In the genomic region with DNA sequence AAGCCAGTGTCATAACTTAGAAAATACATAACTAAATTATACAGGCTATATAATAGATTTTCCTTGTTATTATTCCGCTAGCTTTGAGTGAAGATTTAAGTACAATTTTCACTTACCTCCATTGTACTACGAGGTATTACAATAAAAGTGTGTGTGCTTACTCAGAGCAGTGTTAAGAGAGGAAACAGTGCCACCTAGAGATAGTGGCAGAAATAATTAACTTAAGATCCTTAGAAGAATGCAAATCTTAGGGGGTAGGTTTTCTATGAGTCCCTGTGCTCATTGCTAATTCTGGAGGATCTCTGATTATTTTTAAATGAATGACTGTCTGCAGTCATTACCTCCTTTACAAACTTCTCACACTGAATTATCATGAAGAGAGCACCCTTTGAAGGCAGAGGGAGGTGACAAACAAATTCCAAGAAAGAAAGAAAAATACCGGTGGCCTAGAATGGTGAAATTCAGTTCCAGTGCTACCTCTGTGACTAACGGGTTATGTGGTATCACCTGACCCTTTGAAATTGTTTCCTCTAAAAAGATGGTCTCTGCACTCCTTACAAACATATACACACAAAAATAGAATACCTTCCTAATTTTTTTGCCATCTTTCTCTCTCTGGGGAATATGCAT, we compare ENCODE assay signal across 8 cellular contexts.
A peak's percentile ranks its signal among the peaks of the same experiment; 100 is the strongest.
DNase-seq lines count a peak whose midpoint lies in the region; ATAC-seq and TF ChIP-seq lines count a peak whose summit lies in the region.

No MANE protein-coding gene starts in this region.

- peak; percentile 47 for DNase-seq in MCF 10A (ENCODE audit: unreplicated experiment)
- no peak for DNase-seq in breast epithelium (ENCODE audit: low spot score in 2 of 2)
- DNase-seq in OCI-LY7 (ENCODE audit: low spot score), result peak; percentile 32
- DNase-seq in foreskin melanocyte, result peak; percentile 24
- DNase-seq in NCI-H2196 (lab: John Stamatoyannopoulos, UW; ENCODE audit: unreplicated experiment), result no peak
- DNase-seq in mucosa of descending colon, result no peak
- no peak for DNase-seq in activated CD4-positive, alpha-beta T cell treated with anti-CD3 and anti-CD28 coated beads, Interleukin-2, amount 10 ng/mL, durations not matched to agents 7 days and 5 days

- H3K4me2 ChIP-seq in OCI-LY7 (ENCODE audit: low read length), result no peak overlapping the region

- H3K9me3 ChIP-seq in breast epithelium, result no peaks in the 10 kb centered on the region
- no peaks in the 10 kb centered on the region for H3K9me3 ChIP-seq in OCI-LY7 (ENCODE audit: low read length)
- no peaks in the 10 kb centered on the region for H3K9me3 ChIP-seq in mucosa of descending colon

- POLR2A ChIA-PET in MCF 10A (lab: Yijun Ruan, JAX) (interaction anchor here (0.6 kb wide), 1 partner anchor 1123 kb away, joined by 3 read pairs; no protein-coding TSS in a partner anchor), OCI-LY7 (lab: Charles Lee) (no interaction called here)
- POLR2A ChIA-PET in activated CD4-positive, alpha-beta T cell treated with anti-CD3 and anti-CD28 coated beads, Interleukin-2, amount 10 ng/mL, durations not matched to agents 7 days and 5 days (lab: Charles Lee), result no interaction called here

- no peak overlapping the region for H2AFZ ChIP-seq in OCI-LY7 (ENCODE audit: low read length)

- H3K4me1 Mint-ChIP-seq in MCF 10A (ENCODE audit: insufficient read depth, unreplicated experiment), result no peaks in the 10 kb centered on the region
- no peaks in the 10 kb centered on the region for H3K4me1 Mint-ChIP-seq in activated CD4-positive, alpha-beta T cell treated with anti-CD3 and anti-CD28 coated beads, Interleukin-2, amount 10 ng/mL, durations not matched to agents 7 days and 5 days

- H3K79me2 ChIP-seq in OCI-LY7 (ENCODE audit: insufficient read depth, low read depth, low read length), result no peaks in the 10 kb centered on the region

- CTCF ChIA-PET in MCF 10A (lab: Yijun Ruan, JAX) (interaction anchor here (0.6 to 2.6 kb wide), 7 partner anchors 71 to 1485 kb away, joined by 3 to 5 read pairs (median 3); no protein-coding TSS in a partner anchor), OCI-LY7 (lab: Charles Lee; ENCODE audit: unreplicated experiment) (no interaction called here)
- CTCF ChIA-PET in activated CD4-positive, alpha-beta T cell treated with anti-CD3 and anti-CD28 coated beads, Interleukin-2, amount 10 ng/mL, durations not matched to agents 7 days and 5 days (lab: Charles Lee), result no interaction called here

- no peaks in the 10 kb centered on the region for H3K4me1 ChIP-seq in breast epithelium
- H3K4me1 ChIP-seq in OCI-LY7 (ENCODE audit: insufficient read depth, low read length, poor library complexity, severe bottlenecking), result no peaks in the 10 kb centered on the region
- H3K4me1 ChIP-seq in mucosa of descending colon (ENCODE audit: low read depth), result no peaks in the 10 kb centered on the region

- no peaks in the 10 kb centered on the region for H3K27me3 ChIP-seq in breast epithelium

- TF ChIP-seq POLR2A in breast epithelium (IDR thresholded peaks at IDR 0.05), result no peak

- H3K27ac Mint-ChIP-seq in MCF 10A (ENCODE audit: low read depth, unreplicated experiment), result no peak overlapping the region
- no peak overlapping the region for H3K27ac Mint-ChIP-seq in activated CD4-positive, alpha-beta T cell treated with anti-CD3 and anti-CD28 coated beads, Interleukin-2, amount 10 ng/mL, durations not matched to agents 7 days and 5 days

- no peaks in the 10 kb centered on the region for H3K9me2 ChIP-seq in OCI-LY7 (ENCODE audit: insufficient read depth, low read length)

- no peak overlapping the region for H3K27ac ChIP-seq in breast epithelium
- H3K27ac ChIP-seq in OCI-LY7 (ENCODE audit: low read depth, low read length, poor library complexity, severe bottlenecking), result no peak overlapping the region

- no peaks in the 10 kb centered on the region for H4K20me1 ChIP-seq in OCI-LY7 (ENCODE audit: insufficient read depth, low read length)

- H3K36me3 ChIP-seq in breast epithelium, result no peaks in the 10 kb centered on the region
- no peaks in the 10 kb centered on the region for H3K36me3 ChIP-seq in OCI-LY7 (ENCODE audit: insufficient read depth, low read length)
- H3K36me3 ChIP-seq in mucosa of descending colon (ENCODE audit: low read depth), result no peaks in the 10 kb centered on the region

- no TSS peak for BruUV-seq in MCF 10A (replicated peaks; lab: Mats Ljungman, UMichigan)
- no TSS peak for BruUV-seq in OCI-LY7 (replicated peaks; lab: Mats Ljungman, UMichigan)

- ATAC-seq in HG03097 (IDR thresholded peaks at IDR 0.05; ENCODE audit: low FRiP score, unreplicated experiment), result peak; percentile 53
- no peak for ATAC-seq in mucosa of descending colon

- no peaks in the 10 kb centered on the region for H3K9me3 Mint-ChIP-seq in MCF 10A (ENCODE audit: unreplicated experiment)
- H3K9me3 Mint-ChIP-seq in activated CD4-positive, alpha-beta T cell treated with anti-CD3 and anti-CD28 coated beads, Interleukin-2, amount 10 ng/mL, durations not matched to agents 7 days and 5 days, result no peaks in the 10 kb centered on the region

- TF ChIP-seq CTCF in MCF 10A (IDR thresholded peaks at IDR 0.05; ENCODE audit: unreplicated experiment) (peak; percentile 40), breast epithelium (IDR thresholded peaks at IDR 0.05) (no peak), OCI-LY7 (conservative IDR thresholded peaks at IDR 0.05; ENCODE audit: low read length) (peak; percentile 81), mucosa of descending colon (IDR thresholded peaks at IDR 0.05) (no peak)

- intact Hi-C loops in MCF 10A (cut with micrococcal nuclease), result loop anchor here (2.0 to 10.0 kb wide), 3 partner anchors 335 to 1111 kb away; no protein-coding TSS in a partner anchor
- intact Hi-C loops in breast epithelium (cut with DNase I; ENCODE audit: low total_unique reads), result no loop called here
- intact Hi-C loops in OCI-LY7 (cut with micrococcal nuclease; ENCODE audit: unreplicated experiment), result no loop called here
- intact Hi-C loops in mucosa of descending colon (cut with DNase I, micrococcal nuclease), result no loop called here

- peaks cover 49% of the 10 kb centered on the region for H3K27me3 Mint-ChIP-seq in MCF 10A (ENCODE audit: insufficient read depth, unreplicated experiment)
- no peaks in the 10 kb centered on the region for H3K27me3 Mint-ChIP-seq in activated CD4-positive, alpha-beta T cell treated with anti-CD3 and anti-CD28 coated beads, Interleukin-2, amount 10 ng/mL, durations not matched to agents 7 days and 5 days

- H3K36me3 Mint-ChIP-seq in MCF 10A (ENCODE audit: insufficient read depth, unreplicated experiment), result no peaks in the 10 kb centered on the region
- H3K36me3 Mint-ChIP-seq in activated CD4-positive, alpha-beta T cell treated with anti-CD3 and anti-CD28 coated beads, Interleukin-2, amount 10 ng/mL, durations not matched to agents 7 days and 5 days (ENCODE audit: low read depth), result no peaks in the 10 kb centered on the region

- H3K4me3 ChIP-seq in breast epithelium, result no peak overlapping the region
- H3K4me3 ChIP-seq in OCI-LY7 (ENCODE audit: low read depth, low read length, poor library complexity, severe bottlenecking), result no peak overlapping the region
- H3K4me3 ChIP-seq in mucosa of descending colon, result no peak overlapping the region

- no peak overlapping the region for H3K4me3 Mint-ChIP-seq in MCF 10A (ENCODE audit: unreplicated experiment)
- H3K4me3 Mint-ChIP-seq in activated CD4-positive, alpha-beta T cell treated with anti-CD3 and anti-CD28 coated beads, Interleukin-2, amount 10 ng/mL, durations not matched to agents 7 days and 5 days, result no peak overlapping the region

Comparison
In these comparisons a context has a peak if more than half of its experiments do, and no peak if none do; other contexts are left out.
1. DNase-seq: peak in MCF 10A (single experiment), OCI-LY7 (single experiment) and foreskin melanocyte (single experiment); none in breast epithelium (0 of 2), NCI-H2196 (single experiment), mucosa of descending colon (0 of 3) and activated CD4-positive, alpha-beta T cell treated with anti-CD3 and anti-CD28 coated beads, Interleukin-2, amount 10 ng/mL, durations not matched to agents 7 days and 5 days (single experiment).
2. CTCF ChIP-seq: peak in MCF 10A (single experiment) and OCI-LY7 (single experiment); none in breast epithelium (0 of 3) and mucosa of descending colon (single experiment).